ENCODE assay signal across 9 cellular contexts in genomic region chr17:45145035-45145389, GRCh38. TPM values are rescaled to one million over a fixed set of nuclear protein-coding genes. Genes with fewer than 3 reads are reported as not detected.
A peak's percentile ranks its signal among the peaks of the same experiment; 100 is the strongest.
DNase-seq lines count a peak whose midpoint lies in the region; ATAC-seq and TF ChIP-seq lines count a peak whose summit lies in the region.
"Had no signal": no experiment of that assay in that cellular context is flagged by ENCODE, and none has a peak within 500 bp of the region (broad histone marks: within the 10 kb centered on the region; RNA-seq: fewer than 3 reads in every experiment).

No MANE protein-coding gene starts in this region.

- H3K9ac ChIP-seq in mucosa of rectum (ENCODE audit: low read depth in 1 of 2, low read length in 2 of 2) (peak overlapping the region; percentile 4 to 77), SK-N-SH (no peak overlapping the region)

- no peak for TF ChIP-seq RAD21 in SK-N-SH (IDR thresholded peaks at IDR 0.05; ENCODE audit: low read length)

- no peaks in the 10 kb centered on the region for H3K9me3 ChIP-seq in mucosa of rectum (ENCODE audit: control insufficient read depth in 2 of 2, low read length in 2 of 2)
- H3K9me3 ChIP-seq in thoracic aorta: no peaks in the 10 kb centered on the region
- H3K9me3 ChIP-seq in SK-N-SH: no peaks in the 10 kb centered on the region

- H3K4me3 Mint-ChIP-seq in activated CD4-positive, alpha-beta T cell treated with anti-CD3 and anti-CD28 coated beads, Interleukin-2, amount 10 ng/mL, durations not matched to agents 7 days and 5 days: no peak overlapping the region

- no peak for ATAC-seq in thoracic aorta (ENCODE audit: insufficient number of reproducible peaks, low FRiP score, low read depth)
- ATAC-seq: HCT116 had no signal

- peaks cover 30% of the 10 kb centered on the region for H3F3A ChIP-seq in SK-N-SH (replicated peaks; ENCODE audit: insufficient read depth)

- peak overlapping the region; percentile 52 for H3K27ac Mint-ChIP-seq in activated CD4-positive, alpha-beta T cell treated with anti-CD3 and anti-CD28 coated beads, Interleukin-2, amount 10 ng/mL, durations not matched to agents 7 days and 5 days

- H3K36me3 ChIP-seq in mucosa of rectum (ENCODE audit: control insufficient read depth in 2 of 2, insufficient read depth in 2 of 2, low read length in 2 of 2) (no peaks in the 10 kb centered on the region), thoracic aorta (no peaks in the 10 kb centered on the region), SK-N-SH (replicated peaks in 1 of 2; ENCODE audit: control insufficient read depth in 1 of 2, insufficient read depth in 2 of 2, low read length in 1 of 2) (peaks cover 0 to 2% of the 10 kb centered on the region in 2 experiments)

- H3K4me1 Mint-ChIP-seq in activated CD4-positive, alpha-beta T cell treated with anti-CD3 and anti-CD28 coated beads, Interleukin-2, amount 10 ng/mL, durations not matched to agents 7 days and 5 days: peaks cover 48% of the 10 kb centered on the region

- H3K4me1 ChIP-seq in mucosa of rectum (ENCODE audit: control insufficient read depth in 2 of 2, insufficient read depth in 2 of 2, low read length in 2 of 2): peaks cover 26 to 36% of the 10 kb centered on the region in 2 donors
- peaks cover 3 to 28% of the 10 kb centered on the region in 2 donors for H3K4me1 ChIP-seq in thoracic aorta (ENCODE audit: control insufficient read depth in 1 of 2, low read depth in 2 of 2)
- peaks cover 8 to 11% of the 10 kb centered on the region in 2 experiments; a peak in 2 of 4 replicates for H3K4me1 ChIP-seq in SK-N-SH (ENCODE audit: control insufficient read depth in 1 of 2, insufficient read depth in 2 of 2, low read depth in 1 of 2, low read length in 1 of 2)

- no peak overlapping the region for H2AFZ ChIP-seq in SK-N-SH (ENCODE audit: low read depth)

- TF ChIP-seq EP300 in SK-N-SH (IDR thresholded peaks at IDR 0.05; ENCODE audit: borderline replicate concordance in 1 of 2, low read depth in 1 of 2, low read length in 1 of 2): no peak

- H3K27me3 Mint-ChIP-seq in activated CD4-positive, alpha-beta T cell treated with anti-CD3 and anti-CD28 coated beads, Interleukin-2, amount 10 ng/mL, durations not matched to agents 7 days and 5 days: no peaks in the 10 kb centered on the region

- peaks cover 23% of the 10 kb centered on the region for H3K79me2 ChIP-seq in SK-N-SH (ENCODE audit: insufficient read depth)

- no peak for TF ChIP-seq CTCF in thoracic aorta (IDR thresholded peaks at IDR 0.05)
- TF ChIP-seq CTCF in SK-N-SH (IDR thresholded peaks at IDR 0.05): no peak

- POLR2A ChIA-PET in activated CD4-positive, alpha-beta T cell treated with anti-CD3 and anti-CD28 coated beads, Interleukin-2, amount 10 ng/mL, durations not matched to agents 7 days and 5 days (lab: Charles Lee): no interaction called here
- POLR2A ChIA-PET in SK-N-SH (lab: Yijun Ruan, JAX): interaction anchor here (1.6 kb wide), 1 partner anchor 9 kb away, joined by 8 read pairs; the partner anchor contains the start of gene ACBD4

- H3K27me3 ChIP-seq in mucosa of rectum (ENCODE audit: control insufficient read depth in 2 of 2, insufficient read depth in 2 of 2, low read length in 2 of 2) (no peaks in the 10 kb centered on the region), thoracic aorta (replicated peaks; ENCODE audit: insufficient read depth) (no peaks in the 10 kb centered on the region), SK-N-SH (ENCODE audit: insufficient read depth) (no peaks in the 10 kb centered on the region)

- H4K20me1 ChIP-seq in SK-N-SH (ENCODE audit: insufficient read depth): peaks cover 9% of the 10 kb centered on the region

- no peaks in the 10 kb centered on the region for H3K9me3 Mint-ChIP-seq in activated CD4-positive, alpha-beta T cell treated with anti-CD3 and anti-CD28 coated beads, Interleukin-2, amount 10 ng/mL, durations not matched to agents 7 days and 5 days

- no peak for DNase-seq in activated CD4-positive, alpha-beta T cell treated with anti-CD3 and anti-CD28 coated beads, Interleukin-2, amount 10 ng/mL, durations not matched to agents 7 days and 5 days
- no peak for DNase-seq in activated CD4-positive, alpha-beta T cell treated with anti-CD3 and anti-CD28 coated beads for 48 hours
- DNase-seq in thoracic aorta (ENCODE audit: low spot score) (no peak), SK-N-SH (no peak), NCI-H526 (lab: John Stamatoyannopoulos, UW) (no peak)
- DNase-seq in effector CD4-positive, alpha-beta T cell: no peak

- H3K36me3 Mint-ChIP-seq in activated CD4-positive, alpha-beta T cell treated with anti-CD3 and anti-CD28 coated beads, Interleukin-2, amount 10 ng/mL, durations not matched to agents 7 days and 5 days (ENCODE audit: low read depth): peaks cover 15% of the 10 kb centered on the region

- H3K4me2 ChIP-seq in SK-N-SH: no peak overlapping the region

- H3K27ac ChIP-seq in cingulate gyrus (ENCODE audit: low read depth, low read length) (peak overlapping the region; percentile 83), mucosa of rectum (ENCODE audit: low read depth in 2 of 2, low read length in 2 of 2) (peak overlapping the region; percentile 82 to 87), thoracic aorta (peak overlapping the region; percentile 93 to 95), SK-N-SH (ENCODE audit: low read depth in 2 of 2, low read length in 1 of 2) (no peak overlapping the region)

- H3K4me3 ChIP-seq in mucosa of rectum (ENCODE audit: low read length in 2 of 2): peak overlapping the region in 1 of 2 donors; percentile 20
- H3K4me3 ChIP-seq in thoracic aorta: peak overlapping the region; percentile 73
- H3K4me3 ChIP-seq in SK-N-SH (ENCODE audit: low read depth in 2 of 2, low read length in 1 of 2): no peak overlapping the region

- 97% methylated on average over 8 of the region's 8 CpGs for WGBS in SK-N-SH (ENCODE audit: low lambda C conversion rate)

- no peaks in the 10 kb centered on the region for H3K9me2 ChIP-seq in SK-N-SH

- CTCF ChIA-PET in activated CD4-positive, alpha-beta T cell treated with anti-CD3 and anti-CD28 coated beads, Interleukin-2, amount 10 ng/mL, durations not matched to agents 7 days and 5 days (lab: Charles Lee): interaction anchor here (1.1 to 3.8 kb wide), 3 partner anchors 10 to 91 kb away, joined by 3 to 65 read pairs (median 8); partner anchors contain the start of gene ACBD4
- CTCF ChIA-PET in SK-N-SH (lab: Yijun Ruan, JAX): interaction anchor here (1.6 to 10.6 kb wide), 3 partner anchors 11 to 53 kb away, joined by 5 to 209 read pairs (median 12); partner anchors contain the start of genes ACBD4 and PLCD3

TF ChIP-seq in SK-N-SH, 30 proteins besides CTCF, POLR2A, EP300 and RAD21 (continues in another document):
- TF ChIP-seq JUND (IDR thresholded peaks at IDR 0.05) (no peak), RFX5 (IDR thresholded peaks at IDR 0.05; ENCODE audit: low read length) (no peak), IRF3 (IDR thresholded peaks at IDR 0.05; ENCODE audit: low read depth, low read length) (no peak), ELF1 (IDR thresholded peaks at IDR 0.05) (no peak), RCOR1 (IDR thresholded peaks at IDR 0.05; ENCODE audit: low read length) (no peak), CHD2 (IDR thresholded peaks at IDR 0.05; ENCODE audit: low read length, partially characterized antibody) (no peak), PBX3 (IDR thresholded peaks at IDR 0.05) (no peak), GATA2 (CRISPR knock-in tag; IDR thresholded peaks at IDR 0.05) (no peak), TEAD4 (IDR thresholded peaks at IDR 0.05; ENCODE audit: borderline replicate concordance, insufficient read depth) (no peak)

RNA-seq across cellular contexts. Expression of gene HEXIM1, which starts 3.3 kb away (rescaled TPM):
- total RNA-seq in activated CD4-positive, alpha-beta T cell treated with anti-CD3 and anti-CD28 coated beads, Interleukin-2, amount 10 ng/mL, durations not matched to agents 7 days and 5 days: 10 to 100 TPM; 30.5 TPM
- 10 to 100 TPM; 34.9 to 89.1 TPM for total RNA-seq in thoracic aorta
- polyA plus RNA-seq in SK-N-SH (2012; rRNA removed): 16.1 and 20.7 TPM in 2 replicates
- 17.7 and 18.6 TPM in 2 replicates for polyA plus RNA-seq in SK-N-SH (2012; cell fraction: cytosol; rRNA removed)
- polyA plus RNA-seq in SK-N-SH (2012; cell fraction: nucleus; rRNA removed): 9.6 and 10.6 TPM in 2 replicates

RNA-seq across cellular contexts. Expression of gene ACBD4, which starts 9.5 kb away (rescaled TPM):
- 10 to 100 TPM; 18.4 to 19.7 TPM for total RNA-seq in activated CD4-positive, alpha-beta T cell treated with anti-CD3 and anti-CD28 coated beads, Interleukin-2, amount 10 ng/mL, durations not matched to agents 7 days and 5 days
- 10 to 100 TPM; 21.5 to 27.9 TPM for total RNA-seq in thoracic aorta
- polyA plus RNA-seq in SK-N-SH (2012; rRNA removed): 15.8 and 18.1 TPM in 2 replicates
- polyA plus RNA-seq in SK-N-SH (2012; cell fraction: cytosol; rRNA removed): 4.4 and 7.8 TPM in 2 replicates
- 101 and 115 TPM in 2 replicates for polyA plus RNA-seq in SK-N-SH (2012; cell fraction: nucleus; rRNA removed)

RNA-seq across cellular contexts. Expression of gene PLCD3, which starts 12.7 kb away (rescaled TPM):
- total RNA-seq in activated CD4-positive, alpha-beta T cell treated with anti-CD3 and anti-CD28 coated beads, Interleukin-2, amount 10 ng/mL, durations not matched to agents 7 days and 5 days: 1 to 10 TPM; 3.0 to 4.1 TPM
- 100 to 1,000 TPM in 1 of 2 donors, 10 to 100 TPM in 1; 79.3 to 116 TPM for total RNA-seq in thoracic aorta
- 51.7 and 59.7 TPM in 2 replicates for polyA plus RNA-seq in SK-N-SH (2012; rRNA removed)
- polyA plus RNA-seq in SK-N-SH (2012; cell fraction: cytosol; rRNA removed): 29.6 and 51.7 TPM in 2 replicates
- 71.1 and 76.2 TPM in 2 replicates for polyA plus RNA-seq in SK-N-SH (2012; cell fraction: nucleus; rRNA removed)

RNA-seq across cellular contexts. Expression of gene HEXIM2, which starts 16.7 kb away (rescaled TPM):
- 1 to 10 TPM; 5.3 to 8.4 TPM for total RNA-seq in activated CD4-positive, alpha-beta T cell treated with anti-CD3 and anti-CD28 coated beads, Interleukin-2, amount 10 ng/mL, durations not matched to agents 7 days and 5 days
- 1 to 10 TPM in 1 of 2 donors, not detected in 1; 1.5 TPM for total RNA-seq in thoracic aorta
- 8.4 and 9.3 TPM in 2 replicates for polyA plus RNA-seq in SK-N-SH (2012; rRNA removed)
- 5.1 and 6.6 TPM in 2 replicates for polyA plus RNA-seq in SK-N-SH (2012; cell fraction: cytosol; rRNA removed)
- 8.7 and 14.7 TPM in 2 replicates for polyA plus RNA-seq in SK-N-SH (2012; cell fraction: nucleus; rRNA removed)

Comparison
In these comparisons a context has a peak if more than half of its experiments do, and no peak if none do; other contexts are left out.
1. H3K27ac ChIP-seq: peak in cingulate gyrus (single experiment), mucosa of rectum (2 of 2) and thoracic aorta (2 of 2); none in SK-N-SH (0 of 2).
2. RNA of gene PLCD3, which starts 12.7 kb away (total RNA-seq): 79.3 to 116 TPM in thoracic aorta; 3.0 to 4.1 TPM in activated CD4-positive, alpha-beta T cell treated with anti-CD3 and anti-CD28 coated beads, Interleukin-2, amount 10 ng/mL, durations not matched to agents 7 days and 5 days; every median in the first group is over 10 times any median in the second.